ENCODE assay signal across 8 cellular contexts in genomic region chr17:1718362-1719165, GRCh38. TPM values are rescaled to one million over a fixed set of nuclear protein-coding genes. Genes with fewer than 3 reads are reported as not detected.
DNase-seq lines count a peak whose midpoint lies in the region; TF ChIP-seq lines count a peak whose summit lies in the region.
"Had no signal": no experiment of that assay in that cellular context is flagged by ENCODE, and none has a peak within 500 bp of the region (broad histone marks: within the 10 kb centered on the region; RNA-seq: fewer than 3 reads in every experiment).

No MANE protein-coding gene starts in this region.

- H3K36me3 Mint-ChIP-seq in activated naive CD4-positive, alpha-beta T cell treated with anti-CD3 and anti-CD28 coated beads, Interleukin-2, amount 10 ng/mL, durations not matched to agents 7 days and 5 days: peaks cover 3% of the 10 kb centered on the region
- peaks cover 0 to 3% (median 0%) of the 10 kb centered on the region in 3 donors for H3K36me3 Mint-ChIP-seq in immature natural killer cell

- peak overlapping the region; percentile 90 for H3K4me3 Mint-ChIP-seq in activated naive CD4-positive, alpha-beta T cell treated with anti-CD3 and anti-CD28 coated beads, Interleukin-2, amount 10 ng/mL, durations not matched to agents 7 days and 5 days
- H3K4me3 Mint-ChIP-seq in immature natural killer cell: peak overlapping the region; percentile 93 to 98 (median 96)

- peak overlapping the region in 1 of 4 donors; percentile 54 for H3K4me3 ChIP-seq in transverse colon

- H3K27me3 ChIP-seq in transverse colon: no peaks in the 10 kb centered on the region
- H3K27me3 ChIP-seq: BE2C had no signal

- intact Hi-C loops in transverse colon (cut with DNase I; ENCODE audit: low total_unique reads): loop anchor here (5.0 to 10.0 kb wide), 2 partner anchors 64 kb away; no protein-coding TSS in a partner anchor

- WGBS in transverse colon (ENCODE audit: low coverage in 1 of 2), 2 donors: 70 to 83% methylated on average over 2 to 19 of the region's 19 CpGs

- no peak for TF ChIP-seq EP300 in transverse colon (IDR thresholded peaks at IDR 0.05; ENCODE audit: low read depth)

- H3K27me3 Mint-ChIP-seq in activated naive CD4-positive, alpha-beta T cell treated with anti-CD3 and anti-CD28 coated beads, Interleukin-2, amount 10 ng/mL, durations not matched to agents 7 days and 5 days: peaks cover 26% of the 10 kb centered on the region
- peaks cover 14 to 28% (median 15%) of the 10 kb centered on the region in 3 donors for H3K27me3 Mint-ChIP-seq in immature natural killer cell (ENCODE audit: low read depth in 3 of 3)

- no peak for TF ChIP-seq CTCF in transverse colon (IDR thresholded peaks at IDR 0.05)

- no peaks in the 10 kb centered on the region for H3K9me3 ChIP-seq in transverse colon
- H3K9me3 ChIP-seq: BE2C had no signal

- no peaks in the 10 kb centered on the region for H3K9me3 Mint-ChIP-seq in activated naive CD4-positive, alpha-beta T cell treated with anti-CD3 and anti-CD28 coated beads, Interleukin-2, amount 10 ng/mL, durations not matched to agents 7 days and 5 days
- H3K9me3 Mint-ChIP-seq in immature natural killer cell: no peaks in the 10 kb centered on the region

- CTCF ChIA-PET in activated naive CD4-positive, alpha-beta T cell treated with anti-CD3 and anti-CD28 coated beads, Interleukin-2, amount 10 ng/mL, durations not matched to agents 7 days and 5 days (lab: Charles Lee): interaction anchor here (1.4 to 2.9 kb wide), 2 partner anchors 50 to 147 kb away, joined by 6 to 11 read pairs; no protein-coding TSS in a partner anchor

- peak overlapping the region; percentile 99 to 100 (median 100) for H3K27ac ChIP-seq in transverse colon

- TF ChIP-seq POLR2A in transverse colon (IDR thresholded peaks at IDR 0.05): no peak

- peak overlapping the region; percentile 92 for H3K27ac Mint-ChIP-seq in activated naive CD4-positive, alpha-beta T cell treated with anti-CD3 and anti-CD28 coated beads, Interleukin-2, amount 10 ng/mL, durations not matched to agents 7 days and 5 days
- peak overlapping the region; percentile 53 to 99 (median 97) for H3K27ac Mint-ChIP-seq in immature natural killer cell

- in situ Hi-C loops in transverse colon (cut with MboI; ENCODE audit: low pct_ligation_motif_present in 1 of 4, low pct_unique_long_range_greater_than_20kb in 1 of 4, low sequenced_read_pairs in 3 of 4): loop anchor here in 2 of 4 donors (25.0 kb wide), 2 partner anchors 94 to 319 kb away; partner anchors contain the start of genes DPH1 (in 1 of the 2), OVCA2 (in 1 of the 2) and RTN4RL1 (in 1 of the 2)

- no peaks in the 10 kb centered on the region for H3K36me3 ChIP-seq in transverse colon
- H3K36me3 ChIP-seq: BE2C had no signal

- DNase-seq in activated naive CD4-positive, alpha-beta T cell treated with anti-CD3 and anti-CD28 coated beads, Interleukin-2, amount 10 ng/mL, durations not matched to agents 7 days and 5 days: no peak
- DNase-seq in activated naive CD4-positive, alpha-beta T cell treated with Interleukin-2 at 50 U/mL for 16 hours: no peak
- no peak for DNase-seq in immature natural killer cell
- DNase-seq in transverse colon: no peak
- no peak for DNase-seq in NOMO-1 treated with dmso at 0.1 percent for 144 hours (lab: John Stamatoyannopoulos, UW; ENCODE audit: unreplicated experiment)
- no peak for DNase-seq in activated CD4-positive, CD25-positive, alpha-beta regulatory T cell (lab: John Stamatoyannopoulos, UW)
- DNase-seq: BE2C had no signal

- H3K4me1 Mint-ChIP-seq in activated naive CD4-positive, alpha-beta T cell treated with anti-CD3 and anti-CD28 coated beads, Interleukin-2, amount 10 ng/mL, durations not matched to agents 7 days and 5 days: peaks cover 72% of the 10 kb centered on the region
- H3K4me1 Mint-ChIP-seq in immature natural killer cell: peaks cover 47 to 49% of the 10 kb centered on the region in 2 donors

- peaks cover 18 to 42% (median 27%) of the 10 kb centered on the region in 4 donors for H3K4me1 ChIP-seq in transverse colon

RNA-seq across cellular contexts. Expression of gene WDR81, which starts 5.9 kb away (rescaled TPM):
- 10 to 100 TPM in 1 of 3 donors, 1 to 10 TPM in 2; 5.8 to 27.2 (median 6.4) TPM for polyA plus RNA-seq in immature natural killer cell
- 10 to 100 TPM; 26.1 to 73.7 (median 35.7) TPM for total RNA-seq in transverse colon

RNA-seq across cellular contexts. Expression of gene TLCD2, which starts 8.4 kb away (rescaled TPM):
- under 1 TPM in 1 of 3 donors, not detected in 2; 0.04 TPM for polyA plus RNA-seq in immature natural killer cell
- total RNA-seq in transverse colon: 10 to 100 TPM; 21.6 to 48.6 (median 31.5) TPM

RNA-seq across cellular contexts. Expression of gene SERPINF2, which starts 24.1 kb away (rescaled TPM):
- polyA plus RNA-seq in immature natural killer cell: under 1 TPM in 1 of 3 donors, not detected in 2; 0.76 TPM
- total RNA-seq in transverse colon: 10 to 100 TPM in 1 of 4 donors, 1 to 10 TPM in 2, not detected in 1; 3.2 to 10.5 (median 3.4) TPM

RNA-seq across cellular contexts. Expression of gene PRPF8, which starts 33.9 kb away (rescaled TPM):
- 100 to 1,000 TPM in 1 of 3 donors, 10 to 100 TPM in 2; 57.0 to 198 (median 84.1) TPM for polyA plus RNA-seq in immature natural killer cell
- 100 to 1,000 TPM; 155 to 410 (median 169) TPM for total RNA-seq in transverse colon

RNA-seq across cellular contexts. Expression of gene SERPINF1, which starts 43.3 kb away (rescaled TPM):
- 1 to 10 TPM; 2.1 to 9.6 (median 3.3) TPM for polyA plus RNA-seq in immature natural killer cell
- 100 to 1,000 TPM in 3 of 4 donors, 10 to 100 TPM in 1; 88.3 to 340 (median 114) TPM for total RNA-seq in transverse colon
- total RNA-seq: M059J had no signal
